10 cellular contexts compared by ENCODE assay signal in the genomic region with DNA sequence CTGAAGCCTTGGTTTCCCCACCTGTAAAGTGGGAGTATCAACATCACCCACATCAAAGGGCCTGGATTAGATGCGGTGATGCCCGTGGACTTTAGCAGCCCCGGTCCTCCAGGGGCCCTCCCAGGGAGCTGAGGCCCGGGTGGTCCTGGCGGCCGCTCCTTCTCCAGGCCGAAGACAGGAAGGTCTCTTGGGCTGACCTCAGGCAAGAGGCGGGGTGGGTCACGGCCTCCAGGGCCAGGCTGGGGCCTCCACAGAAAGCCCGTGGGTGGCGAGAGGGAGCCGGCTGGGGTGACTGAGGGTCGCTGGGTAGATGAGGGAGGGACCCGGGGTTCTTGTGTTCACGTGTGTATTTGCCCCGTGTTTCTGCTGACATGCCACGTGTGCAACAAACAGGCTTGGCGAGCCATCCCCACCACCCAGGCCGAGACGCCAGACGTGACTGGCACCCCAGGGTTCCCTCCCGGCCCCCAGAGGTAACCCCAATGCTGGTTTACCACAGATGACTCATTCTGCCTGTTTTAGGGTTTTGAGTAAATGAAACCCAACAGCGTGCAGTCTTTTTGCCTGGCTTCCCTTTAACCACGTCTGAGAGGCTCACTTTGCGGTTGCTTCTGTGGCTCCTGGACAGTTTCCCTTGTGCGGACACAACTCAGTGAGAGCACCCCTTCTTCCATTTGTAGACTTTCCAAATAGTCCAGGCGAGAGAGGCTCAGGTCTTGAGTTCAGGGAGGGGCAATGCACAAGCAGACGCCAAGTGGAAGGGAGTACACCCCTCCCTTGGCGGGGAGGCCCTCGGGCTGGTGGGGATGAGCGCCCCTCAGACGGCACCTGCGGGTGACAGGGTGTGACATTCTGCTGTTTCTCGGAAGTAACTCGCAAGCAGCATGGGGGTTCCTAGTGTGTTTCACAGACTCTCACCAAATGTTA. TPM values are rescaled to one million over a fixed set of nuclear protein-coding genes. Genes with fewer than 3 reads are reported as not detected.
DNase-seq lines count a peak whose midpoint lies in the region; ATAC-seq, FAIRE-seq and TF ChIP-seq lines count a peak whose summit lies in the region.
"Had no signal": no experiment of that assay in that cellular context is flagged by ENCODE, and none has a peak within 500 bp of the region (broad histone marks: within the 10 kb centered on the region; RNA-seq: fewer than 3 reads in every experiment).

No MANE protein-coding gene starts in this region.

- peak in 2 of 3 donors; percentile 31 to 49 for DNase-seq in right lobe of liver
- DNase-seq in HepG2 (ENCODE audit: low spot score) = no peak
- peak; percentile 85 for DNase-seq in activated CD8-positive, alpha-beta memory T cell treated with anti-CD3 and anti-CD28 coated beads for 24 hours
- DNase-seq in mesenchymal stem cell = no peak
- DNase-seq in ureter (ENCODE audit: low spot score) = peak; percentile 43
- DNase-seq in SKM-1 (lab: John Stamatoyannopoulos, UW; ENCODE audit: unreplicated experiment) = no peak
- no peak for DNase-seq in endothelial cell (ENCODE audit: low spot score)
- no peak for DNase-seq in NCI-H1105 treated with DMSO at 0.1 percent for 48 hours (lab: John Stamatoyannopoulos, UW)
- DNase-seq: OCI-M1 had no signal

- no peaks in the 10 kb centered on the region for H3K9me3 Mint-ChIP-seq in endothelial cell (ENCODE audit: unreplicated experiment)

- H2AFZ ChIP-seq in HepG2 (ENCODE audit: low read length) = no peak overlapping the region
- H2AFZ ChIP-seq in mesenchymal stem cell (ENCODE audit: low read depth, low read length) = no peak overlapping the region

- TF ChIP-seq EP300 in HepG2 (IDR thresholded peaks at IDR 0.05; ENCODE audit: low read depth in 2 of 2, low read length in 2 of 2) = no peak
- TF ChIP-seq EP300 in HepG2 (CRISPR knock-in tag; IDR thresholded peaks at IDR 0.05; ENCODE audit: borderline replicate concordance) = no peak

- H2BK12ac ChIP-seq in mesenchymal stem cell (ENCODE audit: low read length in 2 of 2) = peak overlapping the region in 1 of 2 experiments; percentile 29

- H3K4ac ChIP-seq in mesenchymal stem cell (ENCODE audit: low read depth in 1 of 2, low read length in 2 of 2) = no peak overlapping the region

- CTCF ChIA-PET in HepG2 (lab: Yijun Ruan, JAX; ENCODE audit: low intra/inter-chr PET ratio, low total read pairs) = no interaction called here

- H3K18ac ChIP-seq in mesenchymal stem cell (ENCODE audit: low read depth in 1 of 2, low read length in 2 of 2) = no peak overlapping the region

- H3K9ac ChIP-seq in HepG2 (ENCODE audit: insufficient read depth, low read depth, low read length) (no peak overlapping the region), mesenchymal stem cell (ENCODE audit: low read length) (no peak overlapping the region)

- H3K27ac ChIP-seq in right lobe of liver = no peak overlapping the region
- H3K27ac ChIP-seq in HepG2 (ENCODE audit: extremely low read length, insufficient read depth, low read length) = no peak overlapping the region
- no peak overlapping the region for H3K27ac ChIP-seq in mesenchymal stem cell (ENCODE audit: low read length, poor library complexity, severe bottlenecking)

- H3K27me3 ChIP-seq in right lobe of liver (no peaks in the 10 kb centered on the region), HepG2 (ENCODE audit: control insufficient read depth in 1 of 2, insufficient read depth in 2 of 2, low read length in 2 of 2) (peaks cover 7 to 60% of the 10 kb centered on the region in 2 experiments), mesenchymal stem cell (ENCODE audit: control insufficient read depth in 1 of 2, insufficient read depth in 1 of 2, low read length in 2 of 2) (no peaks in the 10 kb centered on the region)

- H3K36me3 Mint-ChIP-seq in endothelial cell (ENCODE audit: low read depth, unreplicated experiment) = no peaks in the 10 kb centered on the region

- H3K4me3 ChIP-seq in right lobe of liver (no peak overlapping the region), HepG2 (replicated peaks in 1 of 3; ENCODE audit: insufficient read depth in 1 of 3, low read depth in 2 of 3, low read length in 3 of 3) (no peak overlapping the region), mesenchymal stem cell (ENCODE audit: insufficient read depth in 1 of 2, low read depth in 1 of 2, low read length in 2 of 2) (no peak overlapping the region)

- H3K27me3 Mint-ChIP-seq in endothelial cell (ENCODE audit: unreplicated experiment) = peaks cover 2% of the 10 kb centered on the region

- H3K79me1 ChIP-seq in mesenchymal stem cell (replicated peaks; ENCODE audit: low read length, poor library complexity, severe bottlenecking) = peaks cover 2% of the 10 kb centered on the region

- no peak overlapping the region for H3K27ac Mint-ChIP-seq in endothelial cell (ENCODE audit: unreplicated experiment)

- peaks cover 6% of the 10 kb centered on the region for H3K4me1 Mint-ChIP-seq in endothelial cell (ENCODE audit: unreplicated experiment)

- no peaks in the 10 kb centered on the region for H3K4me1 ChIP-seq in right lobe of liver
- H3K4me1 ChIP-seq in HepG2 (ENCODE audit: insufficient read depth, low read length) = no peaks in the 10 kb centered on the region
- peaks cover 6% of the 10 kb centered on the region for H3K4me1 ChIP-seq in mesenchymal stem cell (ENCODE audit: control insufficient read depth, insufficient read depth, low read depth, low read length)

- H2AK5ac ChIP-seq in mesenchymal stem cell (ENCODE audit: low read length, severe bottlenecking) = no peak overlapping the region

- POLR2A ChIA-PET in HepG2 (lab: Yijun Ruan, JAX) = no interaction called here

- H2BK120ac ChIP-seq in mesenchymal stem cell (ENCODE audit: low read depth, low read length) = peak overlapping the region; percentile 39

- no peak for ATAC-seq in right lobe of liver
- ATAC-seq in HepG2 = no peak

- H4K20me1 ChIP-seq in HepG2 (ENCODE audit: insufficient read depth, low read length) = no peaks in the 10 kb centered on the region

- peak overlapping the region; percentile 29 for H2BK15ac ChIP-seq in mesenchymal stem cell (ENCODE audit: low read depth, poor library complexity, severe bottlenecking)

- no TSS peak for BruUV-seq in HepG2 (replicated peaks; lab: Mats Ljungman, UMichigan)

- H3K14ac ChIP-seq in mesenchymal stem cell (ENCODE audit: low read length in 2 of 2) = peak overlapping the region in 1 of 2 experiments; percentile 51

- TF ChIP-seq CTCF in right lobe of liver (IDR thresholded peaks at IDR 0.05) = no peak
- no peak for TF ChIP-seq CTCF in HepG2 (CRISPR knock-in tag; IDR thresholded peaks at IDR 0.05)
- no peak for TF ChIP-seq CTCF in endothelial cell (IDR thresholded peaks at IDR 0.05; ENCODE audit: unreplicated experiment)

- intact Hi-C loops in right lobe of liver (cut with DNase I) = no loop called here
- intact Hi-C loops in HepG2 (cut with micrococcal nuclease; ENCODE audit: unreplicated experiment) = no loop called here

- no peak overlapping the region for H4K91ac ChIP-seq in mesenchymal stem cell (ENCODE audit: low read length)

- 74% methylated on average over 14 of the region's 35 CpGs for WGBS in right lobe of liver (ENCODE audit: insufficient coverage, low coverage, low lambda C conversion rate, missing lambda C conversion rate)
- 43% methylated on average over 20 of the region's 35 CpGs for WGBS in HepG2 (ENCODE audit: low lambda C conversion rate)
- WGBS in mesenchymal stem cell = 96% methylated on average over 35 of the region's 35 CpGs

- H3K4me3 Mint-ChIP-seq in endothelial cell (ENCODE audit: unreplicated experiment) = no peak overlapping the region

- H4K8ac ChIP-seq in mesenchymal stem cell (ENCODE audit: low read length) = no peak overlapping the region

- FAIRE-seq in HepG2 (lab: Jason Lieb, UNC) = no peak
- FAIRE-seq: astrocyte had no signal

- in situ Hi-C loops in HepG2 (cut with HindIII; ENCODE audit: extremely low pct_ligation_motif_present, low pct_unique_long_range_greater_than_20kb) = no loop called here

- no peak overlapping the region for H3K4me2 ChIP-seq in HepG2 (ENCODE audit: low read depth, low read length)
- no peak overlapping the region for H3K4me2 ChIP-seq in mesenchymal stem cell (ENCODE audit: low read length, poor library complexity, severe bottlenecking)

- TF ChIP-seq RAD21 in HepG2 (CRISPR knock-in tag; IDR thresholded peaks at IDR 0.05) = no peak

- TF ChIP-seq POLR2A in right lobe of liver (IDR thresholded peaks at IDR 0.05) (no peak), HepG2 (IDR thresholded peaks at IDR 0.05; ENCODE audit: insufficient read depth in 1 of 2, low read depth in 2 of 2, low read length in 2 of 2) (no peak)

- H3K9me3 ChIP-seq in right lobe of liver (no peaks in the 10 kb centered on the region), HepG2 (ENCODE audit: low read length) (no peaks in the 10 kb centered on the region), mesenchymal stem cell (ENCODE audit: control insufficient read depth, low read length) (no peaks in the 10 kb centered on the region)

- H2BK5ac ChIP-seq in mesenchymal stem cell (ENCODE audit: low read depth, low read length, poor library complexity, severe bottlenecking) = no peak overlapping the region

- no peaks in the 10 kb centered on the region for H3K79me2 ChIP-seq in HepG2 (ENCODE audit: insufficient read depth, low read length)

- H3K23ac ChIP-seq in mesenchymal stem cell (ENCODE audit: low read length in 2 of 2) = no peak overlapping the region

- no peaks in the 10 kb centered on the region for H3K36me3 ChIP-seq in right lobe of liver
- H3K36me3 ChIP-seq in HepG2 (replicated peaks in 1 of 2; ENCODE audit: control insufficient read depth in 1 of 2, insufficient read depth in 2 of 2, low read length in 2 of 2) = no peaks in the 10 kb centered on the region
- peaks cover 0 to 2% of the 10 kb centered on the region in 2 experiments for H3K36me3 ChIP-seq in mesenchymal stem cell (ENCODE audit: control insufficient read depth in 1 of 2, insufficient read depth in 2 of 2, low read depth in 1 of 2, low read length in 2 of 2)

RNA-seq across cellular contexts. Expression of a gene that starts 42.9 kb away (rescaled TPM):
- 1 to 10 TPM in 2 of 6 experiments, under 1 TPM in 4; 0.04 to 1.1 (median 0.60) TPM for total RNA-seq in right lobe of liver
- not detected in 2 replicates for total RNA-seq in HepG2 (2016; rRNA removed; fragmentation: Illumina TruSeq; extraction: Trizol)
- not detected in 2 replicates for total RNA-seq in HepG2 (2016; cell fraction: cytosol; rRNA removed; fragmentation: Illumina TruSeq; extraction: Trizol; ENCODE audit: low read depth)
- total RNA-seq in HepG2 (2016; cell fraction: insoluble cytoplasmic fraction; rRNA removed; fragmentation: Illumina TruSeq; extraction: Trizol) = not detected in 2 replicates
- not detected in 2 replicates for total RNA-seq in HepG2 (2016; cell fraction: membrane; rRNA removed; fragmentation: Illumina TruSeq; extraction: Trizol)
- total RNA-seq in HepG2 (2016; cell fraction: nucleus; rRNA removed; fragmentation: Illumina TruSeq; extraction: Trizol) = not detected in 2 replicates
- 0.01 TPM in 1 of 2 replicates, not detected in the other for polyA plus RNA-seq in HepG2 (2011; rRNA removed)
- not detected in 2 replicates for polyA plus RNA-seq in HepG2 (2011; cell fraction: cytosol; rRNA removed)
- polyA plus RNA-seq in HepG2 (2011; cell fraction: nucleus; rRNA removed) = 0.03 TPM in 1 of 2 replicates, not detected in the other
- polyA plus RNA-seq in HepG2 (2012) = not detected in 2 replicates
- polyA plus RNA-seq in HepG2 (2016; cell fraction: cytosol; fragmentation: Illumina TruSeq; extraction: Trizol; ENCODE audit: low read depth) = not detected in 2 replicates
- polyA plus RNA-seq in HepG2 (2016; cell fraction: insoluble cytoplasmic fraction; fragmentation: Illumina TruSeq; extraction: Trizol; ENCODE audit: low read depth) = not detected in 2 replicates
- not detected in 2 replicates for polyA plus RNA-seq in HepG2 (2016; cell fraction: membrane; fragmentation: Illumina TruSeq; extraction: Trizol; ENCODE audit: low read depth)
- not detected in 2 replicates for polyA plus RNA-seq in HepG2 (2016; cell fraction: nucleus; fragmentation: Illumina TruSeq; extraction: Trizol; ENCODE audit: insufficient read depth, low read depth)
- polyA minus RNA-seq in HepG2 (2011; rRNA and poly(A)+ RNA removed; ENCODE audit: low replicate concordance) = 1.9 TPM in 1 of 2 replicates, not detected in the other
- not detected in 2 replicates for polyA minus RNA-seq in HepG2 (2011; cell fraction: cytosol; rRNA and poly(A)+ RNA removed)
- 0.13 TPM in 1 of 2 replicates, not detected in the other for polyA minus RNA-seq in HepG2 (2011; cell fraction: nucleus; rRNA and poly(A)+ RNA removed)
- 0.43 TPM for polyA plus RNA-seq in mesenchymal stem cell (2013, experiment 1 of 2)
- polyA plus RNA-seq in mesenchymal stem cell (2013, experiment 2 of 2) = 0.45 TPM
- 7.5 TPM for total RNA-seq in ureter
- total RNA-seq in endothelial cell (ENCODE audit: unreplicated experiment) = 1.5 TPM

Comparison
In these comparisons a context has a peak if more than half of its experiments do, and no peak if none do; other contexts are left out.
1. DNase-seq: peak in right lobe of liver (2 of 3), activated CD8-positive, alpha-beta memory T cell treated with anti-CD3 and anti-CD28 coated beads for 24 hours (single experiment) and ureter (single experiment); none in HepG2 (single experiment), mesenchymal stem cell (single experiment), SKM-1 (single experiment), endothelial cell (single experiment) and NCI-H1105 treated with DMSO at 0.1 percent for 48 hours (single experiment).